In genomic region chr16:55778718-55779117, GRCh38 we compare ENCODE assay signal across 1 cellular context.
TF ChIP-seq lines count a peak whose summit lies in the region.

No MANE protein-coding gene starts in this region.

TF ChIP-seq in HepG2, 621 proteins besides CTCF, POLR2A, EP300 and RAD21 (continued from another document):
- no peak for TF ChIP-seq GMEB2 (CRISPR knock-in tag; IDR thresholded peaks at IDR 0.05; ENCODE audit: low read depth)
